1 cellular context compared by ENCODE assay signal in the genomic region with DNA sequence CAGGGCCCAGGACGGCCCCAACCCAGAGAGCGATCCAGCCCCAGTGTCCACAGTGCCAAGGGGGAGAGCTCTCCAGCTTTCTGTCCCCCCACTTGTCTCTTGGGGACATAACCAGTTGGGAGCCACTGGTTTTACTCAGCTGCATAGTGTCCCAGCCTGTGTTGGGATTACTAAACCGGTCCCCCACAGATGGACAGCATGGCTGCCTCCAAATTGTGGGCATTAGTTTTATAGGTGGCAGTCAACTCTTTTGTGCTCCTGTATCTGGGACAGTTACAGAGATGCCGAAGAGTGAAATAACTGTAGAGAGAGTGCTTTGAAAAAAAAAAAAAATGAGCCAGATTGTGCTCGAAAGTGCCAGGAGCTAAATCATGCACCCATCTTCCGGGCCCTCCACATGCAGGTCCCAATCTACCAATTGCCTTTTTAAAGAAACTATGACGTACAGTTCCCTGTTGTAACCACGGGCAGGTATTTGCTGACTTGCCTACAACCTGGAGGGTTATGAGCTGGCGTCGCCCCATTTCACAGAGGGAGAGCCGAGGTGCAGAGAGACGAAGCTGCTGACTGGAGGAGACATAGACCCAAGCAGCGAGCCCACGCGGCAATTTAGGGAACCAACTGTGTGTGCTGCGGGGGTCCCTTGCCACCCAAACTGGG.
TF ChIP-seq lines count a peak whose summit lies in the region.

No MANE protein-coding gene starts in this region.

TF ChIP-seq in IMR-90, 13 proteins besides CTCF, POLR2A, EP300 and RAD21:
- no peak for TF ChIP-seq BHLHE40 (IDR thresholded peaks at IDR 0.05; ENCODE audit: low read depth, low read length)
- TF ChIP-seq SMC3 (IDR thresholded peaks at IDR 0.05; ENCODE audit: low read depth, low read length) = no peak
- TF ChIP-seq NFE2L2 (IDR thresholded peaks at IDR 0.05; ENCODE audit: low read depth, low read length) = no peak
- TF ChIP-seq CEBPB (IDR thresholded peaks at IDR 0.05; ENCODE audit: low read depth, low read length) = no peak
- TF ChIP-seq CHD1 (IDR thresholded peaks at IDR 0.05; ENCODE audit: low read depth, low read length) = no peak
- TF ChIP-seq RFX5 (IDR thresholded peaks at IDR 0.05; ENCODE audit: low read depth, low read length) = no peak
- TF ChIP-seq RCOR1 (IDR thresholded peaks at IDR 0.05; ENCODE audit: insufficient replicate concordance, low read length) = no peak
- TF ChIP-seq MAFK (IDR thresholded peaks at IDR 0.05; ENCODE audit: low read depth, low read length) = no peak
- TF ChIP-seq, protein P1, sequence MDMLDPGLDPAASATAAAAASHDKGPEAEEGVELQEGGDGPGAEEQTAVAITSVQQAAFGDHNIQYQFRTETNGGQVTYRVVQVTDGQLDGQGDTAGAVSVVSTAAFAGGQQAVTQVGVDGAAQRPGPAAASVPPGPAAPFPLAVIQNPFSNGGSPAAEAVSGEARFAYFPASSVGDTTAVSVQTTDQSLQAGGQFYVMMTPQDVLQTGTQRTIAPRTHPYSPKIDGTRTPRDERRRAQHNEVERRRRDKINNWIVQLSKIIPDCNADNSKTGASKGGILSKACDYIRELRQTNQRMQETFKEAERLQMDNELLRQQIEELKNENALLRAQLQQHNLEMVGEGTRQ (IDR thresholded peaks at IDR 0.05; ENCODE audit: low read depth, low read length) = no peak
- TF ChIP-seq MAZ (IDR thresholded peaks at IDR 0.05; ENCODE audit: borderline replicate concordance, low read depth, low read length) = no peak
- TF ChIP-seq, protein P2, sequence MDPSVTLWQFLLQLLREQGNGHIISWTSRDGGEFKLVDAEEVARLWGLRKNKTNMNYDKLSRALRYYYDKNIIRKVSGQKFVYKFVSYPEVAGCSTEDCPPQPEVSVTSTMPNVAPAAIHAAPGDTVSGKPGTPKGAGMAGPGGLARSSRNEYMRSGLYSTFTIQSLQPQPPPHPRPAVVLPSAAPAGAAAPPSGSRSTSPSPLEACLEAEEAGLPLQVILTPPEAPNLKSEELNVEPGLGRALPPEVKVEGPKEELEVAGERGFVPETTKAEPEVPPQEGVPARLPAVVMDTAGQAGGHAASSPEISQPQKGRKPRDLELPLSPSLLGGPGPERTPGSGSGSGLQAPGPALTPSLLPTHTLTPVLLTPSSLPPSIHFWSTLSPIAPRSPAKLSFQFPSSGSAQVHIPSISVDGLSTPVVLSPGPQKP (IDR thresholded peaks at IDR 0.05; ENCODE audit: borderline replicate concordance, low read depth, low read length) = no peak
- TF ChIP-seq MXI1 (IDR thresholded peaks at IDR 0.05; ENCODE audit: borderline replicate concordance, low read depth, low read length) = no peak
- no peak for TF ChIP-seq FOS (IDR thresholded peaks at IDR 0.05; ENCODE audit: low read depth, low read length)
